In the genomic region with DNA sequence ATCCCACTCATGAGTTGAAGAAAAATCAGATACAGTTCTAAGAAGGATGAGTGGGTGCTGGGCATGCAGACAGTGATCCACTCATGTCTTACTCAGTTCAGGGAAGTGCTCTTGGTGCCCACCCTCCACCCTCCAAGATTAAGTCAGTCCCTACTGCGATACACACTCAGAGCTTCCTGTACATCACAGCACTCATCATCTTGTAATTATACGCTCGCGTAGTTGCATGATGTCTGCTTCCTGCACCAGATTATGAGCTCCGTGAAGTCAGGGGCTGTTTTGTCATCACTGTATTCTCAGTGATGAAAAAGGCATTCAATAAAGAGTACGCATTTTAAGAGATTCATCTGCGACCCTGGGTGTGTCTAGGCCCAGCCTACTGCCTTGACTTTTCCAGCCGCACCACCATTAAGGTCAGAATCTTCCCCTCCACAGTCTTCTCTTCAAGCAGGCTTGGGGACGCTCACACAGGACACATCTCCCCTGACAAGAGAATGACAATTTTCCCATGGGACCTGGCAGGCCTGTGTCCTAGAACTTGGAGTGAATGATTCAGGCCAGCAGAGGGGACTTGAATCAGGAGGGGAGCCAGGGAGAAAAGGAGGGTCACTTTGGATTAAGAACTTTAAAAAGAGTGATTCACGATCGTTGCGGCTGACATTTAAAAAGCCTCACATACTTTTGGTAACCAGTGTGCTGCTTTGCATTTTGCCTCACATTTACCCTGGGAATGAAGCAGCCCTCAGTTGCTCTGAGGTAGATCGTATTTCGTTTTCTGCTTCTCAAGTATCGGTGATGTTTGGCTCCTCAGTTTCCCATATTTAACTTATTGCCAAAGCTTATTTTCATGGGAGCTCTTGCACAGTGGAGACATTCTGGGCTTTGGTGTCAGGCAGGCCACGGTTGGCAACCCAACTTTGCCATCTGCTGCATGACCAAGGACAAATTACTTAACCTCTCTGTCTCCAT, we compare ENCODE assay signal across 33 cellular contexts. TPM values are rescaled to one million over a fixed set of nuclear protein-coding genes. Genes with fewer than 3 reads are reported as not detected.
A peak's percentile ranks its signal among the peaks of the same experiment; 100 is the strongest.
DNase-seq lines count a peak whose midpoint lies in the region; ATAC-seq, FAIRE-seq and TF ChIP-seq lines count a peak whose summit lies in the region.
"Had no signal": no experiment of that assay in that cellular context is flagged by ENCODE, and none has a peak within 500 bp of the region (broad histone marks: within the 10 kb centered on the region; RNA-seq: fewer than 3 reads in every experiment).

No MANE protein-coding gene starts in this region.

- H3K4me1 ChIP-seq in left ventricle myocardium inferior: peaks cover 10% of the 10 kb centered on the region
- peaks cover 5 to 7% of the 10 kb centered on the region in 2 experiments; a peak in 4 of 5 replicates for H3K4me1 ChIP-seq in K562 (replicated peaks in 1 of 2; ENCODE audit: control insufficient read depth in 2 of 2, insufficient read depth in 2 of 2, low read length in 2 of 2)
- H3K4me1 ChIP-seq in mucosa of descending colon (ENCODE audit: low read depth): no peaks in the 10 kb centered on the region
- H3K4me1 ChIP-seq: esophagus muscularis mucosa, gastroesophageal sphincter, upper lobe of right lung had no signal

- no peak overlapping the region for H3K4me2 ChIP-seq in K562 (ENCODE audit: insufficient read depth, low read length)
- H3K4me2 ChIP-seq: hepatocyte had no signal

- no peak for TF ChIP-seq CTCF in left ventricle myocardium inferior (IDR thresholded peaks at IDR 0.05; ENCODE audit: borderline replicate concordance)
- no peak for TF ChIP-seq CTCF in K562 (IDR thresholded peaks at IDR 0.05 in 2 of 3, conservative IDR thresholded peaks at IDR 0.05 in 1 of 3; ENCODE audit: insufficient read depth in 2 of 3, low read depth in 1 of 3, low read length in 3 of 3)
- TF ChIP-seq CTCF in mucosa of descending colon (IDR thresholded peaks at IDR 0.05): no peak

- peak overlapping the region; percentile 69; the same call in 1 of the 2 replicates for H2AFZ ChIP-seq in K562 (ENCODE audit: low read depth, low read length)
- H2AFZ ChIP-seq: hepatocyte had no signal

- no peak for TF ChIP-seq RAD21 in K562 (CRISPR knock-in tag; conservative IDR thresholded peaks at IDR 0.05 in 1 of 2, IDR thresholded peaks at IDR 0.05 in 1 of 2)

- DNase-seq in left ventricle myocardium inferior (no peak), cardiac septum (ENCODE audit: low spot score) (no peak), K562 (ENCODE audit: extremely low read depth in 1 of 4, low spot score in 3 of 4) (no peak), hepatic stellate cell (ENCODE audit: low spot score) (peak; percentile 52), mucosa of descending colon (no peak), H4 (ENCODE audit: low spot score) (no peak)
- DNase-seq: activated CD4-positive, alpha-beta T cell treated with anti-CD3 and anti-CD28 coated beads for 4 hours; activated CD8-positive, alpha-beta T cell treated with anti-CD3 and anti-CD28 coated beads, Interleukin-2, amount 10 ng/mL, durations not matched to agents 7 days and 5 days; activated effector memory CD4-positive, alpha-beta T cell treated with anti-CD3 and anti-CD28 coated beads, Interleukin-2, amount 50 U/mL, for 16 hours; activated T-cell treated with anti-CD3 and anti-CD28 coated beads, Interleukin-2, amount 50 U/mL, for 1 hour; anterior cingulate cortex; DND-41; left colon; mammary epithelial cell; NCI-H1092 treated with DMSO at 0.1 percent for 48 hours; NCI-H1694 treated with DMSO at 0.1 percent for 48 hours; NCI-H2171 treated with DMSO at 0.1 percent for 48 hours; NCI-H510A; nephron progenitor cell; ovary; SJCRH30; stimulated activated naive CD4-positive, alpha-beta T cell treated with Interleukin-2 at 50 U/mL for 16 hours; T-helper 9 cell; upper lobe of right lung had no signal

- no peaks in the 10 kb centered on the region for H3K79me2 ChIP-seq in K562 (ENCODE audit: control insufficient read depth, insufficient read depth, low read length)
- H3K79me2 ChIP-seq: hepatocyte had no signal

- H3K4me3 ChIP-seq in left ventricle myocardium inferior (no peak overlapping the region), K562 (no peak overlapping the region), mucosa of descending colon (no peak overlapping the region)
- H3K4me3 ChIP-seq: esophagus muscularis mucosa, gastroesophageal sphincter, hepatocyte, ovary, SJCRH30, skin epidermis, upper lobe of right lung had no signal

- in situ Hi-C loops in K562 (cut with MboI): no loop called here

- no peaks in the 10 kb centered on the region for H4K20me1 ChIP-seq in K562 (replicated peaks; ENCODE audit: control insufficient read depth, insufficient read depth, low read length)

- H3K27ac ChIP-seq in left ventricle myocardium inferior (replicated peaks) (peak overlapping the region; percentile 16), K562 (ENCODE audit: extremely low read depth, low read depth, low read length) (no peak overlapping the region)
- H3K27ac ChIP-seq: esophagus muscularis mucosa, gastroesophageal sphincter, hepatocyte, ovary, SJCRH30, skin epidermis, upper lobe of right lung, VCaP had no signal

- H3K36me3 ChIP-seq in left ventricle myocardium inferior (no peaks in the 10 kb centered on the region), K562 (ENCODE audit: control insufficient read depth, insufficient read depth, low read length) (no peaks in the 10 kb centered on the region), mucosa of descending colon (ENCODE audit: low read depth) (no peaks in the 10 kb centered on the region)
- H3K36me3 ChIP-seq: esophagus muscularis mucosa, gastroesophageal sphincter, ovary, SJCRH30, upper lobe of right lung had no signal

- POLR2A ChIA-PET in K562 (lab: Yijun Ruan, JAX): no interaction called here

- TF ChIP-seq POLR2A in K562 (conservative IDR thresholded peaks at IDR 0.05): no peak

- WGBS in K562 (ENCODE audit: insufficient coverage, low coverage, missing lambda C conversion rate): 74% methylated on average over 16 of the region's 16 CpGs

- no peaks in the 10 kb centered on the region for H3K27me3 ChIP-seq in left ventricle myocardium inferior (ENCODE audit: low read depth)
- no peaks in the 10 kb centered on the region for H3K27me3 ChIP-seq in K562 (ENCODE audit: control insufficient read depth in 2 of 2, insufficient read depth in 2 of 2, low read length in 2 of 2)
- H3K27me3 ChIP-seq: esophagus muscularis mucosa, gastroesophageal sphincter, hepatocyte, ovary, SJCRH30, upper lobe of right lung had no signal

- ATAC-seq in K562 (no peak), HG03159 (IDR thresholded peaks at IDR 0.05; ENCODE audit: unreplicated experiment) (no peak), mucosa of descending colon (no peak), GM18909 (IDR thresholded peaks at IDR 0.05; ENCODE audit: poor library complexity, unreplicated experiment) (no peak)
- ATAC-seq: activated CD8-positive, alpha-beta T cell treated with anti-CD3 and anti-CD28 coated beads, Interleukin-2, amount 10 ng/mL, durations not matched to agents 7 days and 5 days; gastroesophageal sphincter; left colon; upper lobe of right lung had no signal

- no peak for FAIRE-seq in K562 (lab: Jason Lieb, UNC)
- FAIRE-seq: D721Med, endometrium had no signal

- H3K9me3 ChIP-seq in left ventricle myocardium inferior (replicated peaks) (no peaks in the 10 kb centered on the region), K562 (replicated peaks; ENCODE audit: control insufficient read depth, insufficient read depth, low read depth, low read length) (no peaks in the 10 kb centered on the region), mucosa of descending colon (no peaks in the 10 kb centered on the region)
- H3K9me3 ChIP-seq: esophagus muscularis mucosa, gastroesophageal sphincter, ovary, SJCRH30, upper lobe of right lung had no signal

- no peaks in the 10 kb centered on the region for H3K9me1 ChIP-seq in K562 (ENCODE audit: control insufficient read depth, insufficient read depth, low read length)

- CTCF ChIA-PET in K562 (lab: Yijun Ruan, JAX; ENCODE audit: low intra/inter-chr PET ratio): no interaction called here

- intact Hi-C loops in left ventricle myocardium inferior (cut with micrococcal nuclease): no loop called here
- intact Hi-C loops in cardiac septum (cut with DNase I): no loop called here
- intact Hi-C loops in K562 (cut with micrococcal nuclease): no loop called here
- intact Hi-C loops in mucosa of descending colon (cut with DNase I, micrococcal nuclease): no loop called here

- no peak for TF ChIP-seq EP300 in K562 (IDR thresholded peaks at IDR 0.05; ENCODE audit: low read length)

- no TSS peak for BruUV-seq in K562 (replicated peaks; lab: Mats Ljungman, UMichigan)

- no peak overlapping the region for H3K9ac ChIP-seq in K562 (ENCODE audit: insufficient read depth in 1 of 2, low read depth in 2 of 2, low read length in 2 of 2)

RNA-seq across cellular contexts. Expression of a gene that starts 7.9 kb away (rescaled TPM):
- 17.8 TPM for total RNA-seq in left ventricle myocardium inferior
- total RNA-seq in cardiac septum: 28.2 TPM
- 146 and 283 TPM in 2 replicates for total RNA-seq in K562 (2011; cell fraction: chromatin; rRNA removed; ENCODE audit: low replicate concordance)
- total RNA-seq in K562 (2011; cell fraction: nucleolus; rRNA removed): 42.5 and 64.0 TPM in 2 replicates
- 102 and 103 TPM in 2 replicates for total RNA-seq in K562 (2011; cell fraction: nucleoplasm; rRNA removed)
- 16.8 and 17.6 TPM in 2 replicates for total RNA-seq in K562 (2014; rRNA removed)
- total RNA-seq in K562 (2014; rRNA removed; fragmentation: Illumina TruSeq; extraction: Trizol): 20.5 and 25.5 TPM in 2 replicates
- total RNA-seq in K562 (2015; rRNA removed; fragmentation: Illumina TruSeq; extraction: Trizol): 19.8 and 22.3 TPM in 2 replicates
- 19.8 and 20.9 TPM in 2 replicates for total RNA-seq in K562 (2021)
- polyA plus RNA-seq in K562 (2011; rRNA removed): 37.1 and 40.3 TPM in 2 replicates
- polyA plus RNA-seq in K562 (2011; cell fraction: cytosol; rRNA removed): 11.1 and 16.1 TPM in 2 replicates
- 76.0 and 83.4 TPM in 2 replicates for polyA plus RNA-seq in K562 (2011; cell fraction: nucleus; rRNA removed)
- 11.8 and 13.9 TPM in 2 replicates for polyA plus RNA-seq in K562 (2012)
- polyA plus RNA-seq in K562 (2014; fragmentation: Illumina TruSeq; extraction: Trizol): 23.7 and 26.4 TPM in 2 replicates
- polyA plus RNA-seq in K562 (2014; fragmentation: Nextera tagmentation; extraction: Ambion mirVana): 1 to 10 TPM; 5.9 to 7.9 TPM
- polyA plus RNA-seq in K562 (2014; rRNA removed): 21.0 and 24.4 TPM in 2 replicates
- polyA minus RNA-seq in K562 (2011; rRNA and poly(A)+ RNA removed): 52.2 and 52.6 TPM in 2 replicates
- polyA minus RNA-seq in K562 (2011; cell fraction: cytosol; rRNA and poly(A)+ RNA removed): 11.0 and 19.1 TPM in 2 replicates
- 34.6 and 64.8 TPM in 2 replicates for polyA minus RNA-seq in K562 (2011; cell fraction: nucleus; rRNA and poly(A)+ RNA removed)
- 100 to 1,000 TPM in 1 of 3 donors, 10 to 100 TPM in 2; 79.7 to 117 (median 98.3) TPM for total RNA-seq in mucosa of descending colon
- total RNA-seq in H4 (2014; rRNA removed; shearing (Covaris generic)): 16.4 and 21.5 TPM in 2 replicates
